Comparison of ENCODE assay signal across 20 cellular contexts in genomic region chr6:11268978-11269377, GRCh38.
"Had no signal": no experiment of that assay in that cellular context is flagged by ENCODE, and none has a peak within 500 bp of the region (broad histone marks: within the 10 kb centered on the region; RNA-seq: fewer than 3 reads in every experiment).

No MANE protein-coding gene starts in this region.

- H3K36me3 ChIP-seq: prostate gland, right atrium auricular region, thoracic aorta, transverse colon, upper lobe of right lung, uterus had no signal

- ATAC-seq: naive thymus-derived CD4-positive, alpha-beta T cell; sciatic nerve; stimulated activated memory B cell treated with anti-CD40 and anti-IgM and Interleukin-4, amounts not matched to agents 10 μg/mL and 1 μg/mL and 100 μg/mL, for 72 hours; upper lobe of right lung had no signal

- H3K27me3 ChIP-seq: right atrium auricular region, transverse colon, upper lobe of right lung, uterus had no signal

- H3K9me3 ChIP-seq: prostate gland, right atrium auricular region, thoracic aorta, transverse colon, upper lobe of right lung, uterus had no signal

- FAIRE-seq: frontal cortex, kidney had no signal

- DNase-seq: dorsolateral prefrontal cortex; effector CD4-positive, alpha-beta T cell; hypothalamus; kidney; mesenchymal stem cell; midbrain; naive thymus-derived CD4-positive, alpha-beta T cell; nephron progenitor cell; nucleus accumbens; stimulated activated CD4-positive, alpha-beta T cell treated with anti-CD3 and anti-CD28 coated beads, Interleukin-2, amount 100 ng/mL, for 24 hours; stimulated activated CD4-positive, alpha-beta T cell treated with anti-CD3 and anti-CD28 coated beads, Interleukin-4, amount 100 ng/mL, for 24 hours; transverse colon; upper lobe of right lung; uterus had no signal

- H3K27ac ChIP-seq: dorsolateral prefrontal cortex, prostate gland, right atrium auricular region, thoracic aorta, upper lobe of right lung, uterus had no signal

- H3K4me3 ChIP-seq: dorsolateral prefrontal cortex, prostate gland, right atrium auricular region, thoracic aorta, transverse colon, upper lobe of right lung, uterus had no signal
